Comparison of ENCODE assay signal across 18 cellular contexts in the genomic region with DNA sequence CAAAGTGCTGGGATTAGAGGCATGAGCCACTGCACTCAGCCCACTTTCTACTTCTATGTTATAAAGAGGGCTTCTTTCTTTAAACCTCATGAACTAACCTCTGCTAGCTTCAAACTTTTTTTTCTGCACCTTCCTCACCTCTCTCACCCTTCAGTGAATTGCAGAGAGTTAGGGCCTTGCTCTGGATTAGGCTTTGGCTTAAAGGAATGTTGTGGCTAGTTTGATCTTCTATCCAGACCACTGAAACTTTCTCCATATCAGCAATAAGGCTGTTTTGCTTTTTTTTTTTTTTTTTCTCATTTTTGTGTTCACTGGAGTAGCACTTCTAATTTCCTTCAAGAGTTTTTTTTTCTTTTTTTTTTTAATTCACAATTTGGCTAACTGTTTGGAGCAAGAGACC.
DNase-seq lines count a peak whose midpoint lies in the region; ATAC-seq and TF ChIP-seq lines count a peak whose summit lies in the region.
"Had no signal": no experiment of that assay in that cellular context is flagged by ENCODE, and none has a peak within 500 bp of the region (broad histone marks: within the 10 kb centered on the region; RNA-seq: fewer than 3 reads in every experiment).

No MANE protein-coding gene starts in this region.

- no peak for DNase-seq in activated T-cell treated with anti-CD3 and anti-CD28 coated beads, Interleukin-2, amount 50 U/mL, for 24 hours
- no peak for DNase-seq in activated T-cell treated with anti-CD3 and anti-CD28 coated beads, Interleukin-2, amount 50 U/mL, for 4 hours
- DNase-seq in astrocyte of the hippocampus (ENCODE audit: low read depth, low spot score) = peak; percentile 34
- DNase-seq in naive B cell = no peak
- no peak for DNase-seq in spleen
- no peak for DNase-seq in D341Med (ENCODE audit: low spot score)
- no peak for DNase-seq in NCI-H1417 (lab: John Stamatoyannopoulos, UW)
- DNase-seq: CD4-positive, CD25-positive, alpha-beta regulatory T cell; MM.1S; NCI-H1694; NCI-H2029 treated with DMSO at 0.1 percent for 48 hours; NCI-H526 treated with DMSO at 0.1 percent for 48 hours; SHP77 treated with DMSO at 0.1 percent for 48 hours had no signal

- H3K4me3 ChIP-seq in spleen = no peak overlapping the region

- peak overlapping the region; percentile 26 for H3K27ac Mint-ChIP-seq in activated T-cell treated with anti-CD3 and anti-CD28 coated beads, Interleukin-2, amount 50 U/mL, for 24 hours
- peak overlapping the region in 4 of 6 donors; percentile 7 to 87 (median 69) for H3K27ac Mint-ChIP-seq in naive B cell
- peak overlapping the region; percentile 53 for H3K27ac Mint-ChIP-seq in stimulated activated memory B cell treated with anti-CD40 and anti-IgM and Interleukin-4, amounts not matched to agents 10 μg/mL and 1 μg/mL and 100 μg/mL, for 72 hours

- no peaks in the 10 kb centered on the region for H3K36me3 ChIP-seq in spleen

- TF ChIP-seq CTCF in spleen (IDR thresholded peaks at IDR 0.05 in 8 of 11, conservative IDR thresholded peaks at IDR 0.05 in 3 of 11) = no peak

- H3K9me3 Mint-ChIP-seq in activated T-cell treated with anti-CD3 and anti-CD28 coated beads, Interleukin-2, amount 50 U/mL, for 24 hours = no peaks in the 10 kb centered on the region
- H3K9me3 Mint-ChIP-seq in activated T-cell treated with anti-CD3 and anti-CD28 coated beads, Interleukin-2, amount 50 U/mL, for 4 hours = no peaks in the 10 kb centered on the region
- H3K9me3 Mint-ChIP-seq in naive B cell = no peaks in the 10 kb centered on the region
- no peaks in the 10 kb centered on the region for H3K9me3 Mint-ChIP-seq in stimulated activated memory B cell treated with anti-CD40 and anti-IgM and Interleukin-4, amounts not matched to agents 10 μg/mL and 1 μg/mL and 100 μg/mL, for 72 hours
- H3K9me3 Mint-ChIP-seq: CD4-positive, CD25-positive, alpha-beta regulatory T cell; IgD-negative memory B cell had no signal

- no peaks in the 10 kb centered on the region for H3K36me3 Mint-ChIP-seq in activated T-cell treated with anti-CD3 and anti-CD28 coated beads, Interleukin-2, amount 50 U/mL, for 24 hours (ENCODE audit: low read depth)
- H3K36me3 Mint-ChIP-seq in activated T-cell treated with anti-CD3 and anti-CD28 coated beads, Interleukin-2, amount 50 U/mL, for 4 hours (ENCODE audit: insufficient read depth) = no peaks in the 10 kb centered on the region
- H3K36me3 Mint-ChIP-seq in naive B cell = no peaks in the 10 kb centered on the region
- H3K36me3 Mint-ChIP-seq in stimulated activated memory B cell treated with anti-CD40 and anti-IgM and Interleukin-4, amounts not matched to agents 10 μg/mL and 1 μg/mL and 100 μg/mL, for 72 hours = no peaks in the 10 kb centered on the region
- H3K36me3 Mint-ChIP-seq: CD4-positive, CD25-positive, alpha-beta regulatory T cell; IgD-negative memory B cell had no signal

- TF ChIP-seq POLR2A in spleen (IDR thresholded peaks at IDR 0.05) = no peak

- no peak overlapping the region for H3K4me3 Mint-ChIP-seq in activated T-cell treated with anti-CD3 and anti-CD28 coated beads, Interleukin-2, amount 50 U/mL, for 24 hours
- no peak overlapping the region for H3K4me3 Mint-ChIP-seq in activated T-cell treated with anti-CD3 and anti-CD28 coated beads, Interleukin-2, amount 50 U/mL, for 4 hours
- H3K4me3 Mint-ChIP-seq in naive B cell = no peak overlapping the region
- H3K4me3 Mint-ChIP-seq in stimulated activated memory B cell treated with anti-CD40 and anti-IgM and Interleukin-4, amounts not matched to agents 10 μg/mL and 1 μg/mL and 100 μg/mL, for 72 hours = no peak overlapping the region
- H3K4me3 Mint-ChIP-seq: CD4-positive, CD25-positive, alpha-beta regulatory T cell had no signal

- no peaks in the 10 kb centered on the region for H3K27me3 Mint-ChIP-seq in activated T-cell treated with anti-CD3 and anti-CD28 coated beads, Interleukin-2, amount 50 U/mL, for 24 hours
- no peaks in the 10 kb centered on the region for H3K27me3 Mint-ChIP-seq in activated T-cell treated with anti-CD3 and anti-CD28 coated beads, Interleukin-2, amount 50 U/mL, for 4 hours (ENCODE audit: low read depth)
- no peaks in the 10 kb centered on the region for H3K27me3 Mint-ChIP-seq in naive B cell
- H3K27me3 Mint-ChIP-seq in stimulated activated memory B cell treated with anti-CD40 and anti-IgM and Interleukin-4, amounts not matched to agents 10 μg/mL and 1 μg/mL and 100 μg/mL, for 72 hours = no peaks in the 10 kb centered on the region
- H3K27me3 Mint-ChIP-seq: IgD-negative memory B cell had no signal

- ATAC-seq in activated T-cell treated with anti-CD3 and anti-CD28 coated beads, Interleukin-2, amount 50 U/mL, for 4 hours = no peak
- ATAC-seq in naive B cell (ENCODE audit: low read depth in 2 of 2) = no peak
- no peak for ATAC-seq in stimulated activated memory B cell treated with anti-CD40 and anti-IgM and Interleukin-4, amounts not matched to agents 10 μg/mL and 1 μg/mL and 100 μg/mL, for 72 hours
- ATAC-seq: HCT116 had no signal

- no peak overlapping the region for H3K27ac ChIP-seq in spleen
- H3K27ac ChIP-seq: HL-60, KMS-11 had no signal

- intact Hi-C loops in spleen (cut with DNase I; ENCODE audit: low total_unique reads) = no loop called here

- no peaks in the 10 kb centered on the region for H3K4me1 ChIP-seq in spleen

- peaks cover 20% of the 10 kb centered on the region for H3K4me1 Mint-ChIP-seq in activated T-cell treated with anti-CD3 and anti-CD28 coated beads, Interleukin-2, amount 50 U/mL, for 24 hours (ENCODE audit: low read depth)
- H3K4me1 Mint-ChIP-seq in activated T-cell treated with anti-CD3 and anti-CD28 coated beads, Interleukin-2, amount 50 U/mL, for 4 hours (ENCODE audit: low read depth) = peaks cover 44% of the 10 kb centered on the region
- H3K4me1 Mint-ChIP-seq in naive B cell = peaks cover 6 to 26% (median 13%) of the 10 kb centered on the region in 3 donors
- peaks cover 10% of the 10 kb centered on the region for H3K4me1 Mint-ChIP-seq in stimulated activated memory B cell treated with anti-CD40 and anti-IgM and Interleukin-4, amounts not matched to agents 10 μg/mL and 1 μg/mL and 100 μg/mL, for 72 hours

- no peaks in the 10 kb centered on the region for H3K27me3 ChIP-seq in spleen (replicated peaks in 1 of 7)

- H3K9me3 ChIP-seq in spleen = no peaks in the 10 kb centered on the region
